ENCODE assay signal across 2 cellular contexts in the genomic region with DNA sequence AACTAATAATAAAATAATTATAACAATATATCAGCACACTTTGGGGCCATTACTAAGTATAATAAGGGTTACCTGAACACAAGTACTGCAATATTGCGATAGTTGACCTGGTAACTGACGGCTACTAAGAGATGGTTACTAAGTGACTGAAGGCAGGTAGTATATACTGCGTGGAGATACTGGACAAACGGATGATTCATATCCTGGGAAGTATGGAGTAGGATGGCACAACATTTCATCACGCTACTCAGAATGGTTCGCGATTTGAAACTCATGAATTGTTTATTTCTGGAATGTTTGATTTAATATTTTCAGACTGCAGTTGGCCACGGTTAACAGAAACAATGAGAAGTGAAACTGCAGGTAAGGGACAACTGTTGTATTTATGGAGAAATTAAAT.
A peak's percentile ranks its signal among the peaks of the same experiment; 100 is the strongest.
TF ChIP-seq lines count a peak whose summit lies in the region.

No MANE protein-coding gene starts in this region.

TF ChIP-seq in K562, 482 proteins besides CTCF, POLR2A, EP300 and RAD21:
- TF ChIP-seq ZFP91 (CRISPR knock-in tag; IDR thresholded peaks at IDR 0.05) (no peak), YY1 (IDR thresholded peaks at IDR 0.05; ENCODE audit: borderline replicate concordance in 1 of 3, control insufficient read depth in 1 of 3, extremely low read depth in 1 of 3, insufficient read depth in 3 of 3, insufficient read length in 1 of 3, insufficient replicate concordance in 2 of 3, low read depth in 1 of 3, low read length in 2 of 3) (no peak), STAT5B (CRISPR knock-in tag; IDR thresholded peaks at IDR 0.05) (no peak), ZBTB17 (CRISPR knock-in tag; IDR thresholded peaks at IDR 0.05) (no peak), KAT2B (IDR thresholded peaks at IDR 0.05; ENCODE audit: low read depth, low read length) (no peak), RNF219 (CRISPR knock-in tag; IDR thresholded peaks at IDR 0.05) (no peak), CEBPG (CRISPR knock-in tag; IDR thresholded peaks at IDR 0.05) (no peak), CEBPG (tag; conservative IDR thresholded peaks at IDR 0.05 in 1 of 2, IDR thresholded peaks at IDR 0.05 in 1 of 2) (peak in 1 of 2 experiments; percentile 74; a peak in 2 of 4 replicates), NCOA2 (IDR thresholded peaks at IDR 0.05; ENCODE audit: partially characterized antibody in 2 of 2) (no peak), RAD51 (IDR thresholded peaks at IDR 0.05; ENCODE audit: borderline replicate concordance, low read depth) (no peak), SRSF3 (IDR thresholded peaks at IDR 0.05; ENCODE audit: insufficient read depth, low read length) (no peak)
- TF ChIP-seq, protein P1, sequence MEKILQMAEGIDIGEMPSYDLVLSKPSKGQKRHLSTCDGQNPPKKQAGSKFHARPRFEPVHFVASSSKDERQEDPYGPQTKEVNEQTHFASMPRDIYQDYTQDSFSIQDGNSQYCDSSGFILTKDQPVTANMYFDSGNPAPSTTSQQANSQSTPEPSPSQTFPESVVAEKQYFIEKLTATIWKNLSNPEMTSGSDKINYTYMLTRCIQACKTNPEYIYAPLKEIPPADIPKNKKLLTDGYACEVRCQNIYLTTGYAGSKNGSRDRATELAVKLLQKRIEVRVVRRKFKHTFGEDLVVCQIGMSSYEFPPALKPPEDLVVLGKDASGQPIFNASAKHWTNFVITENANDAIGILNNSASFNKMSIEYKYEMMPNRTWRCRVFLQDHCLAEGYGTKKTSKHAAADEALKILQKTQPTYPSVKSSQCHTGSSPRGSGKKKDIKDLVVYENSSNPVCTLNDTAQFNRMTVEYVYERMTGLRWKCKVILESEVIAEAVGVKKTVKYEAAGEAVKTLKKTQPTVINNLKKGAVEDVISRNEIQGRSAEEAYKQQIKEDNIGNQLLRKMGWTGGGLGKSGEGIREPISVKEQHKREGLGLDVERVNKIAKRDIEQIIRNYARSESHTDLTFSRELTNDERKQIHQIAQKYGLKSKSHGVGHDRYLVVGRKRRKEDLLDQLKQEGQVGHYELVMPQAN (IDR thresholded peaks at IDR 0.05; ENCODE audit: borderline replicate concordance), result no peak
- TF ChIP-seq, protein P2, sequence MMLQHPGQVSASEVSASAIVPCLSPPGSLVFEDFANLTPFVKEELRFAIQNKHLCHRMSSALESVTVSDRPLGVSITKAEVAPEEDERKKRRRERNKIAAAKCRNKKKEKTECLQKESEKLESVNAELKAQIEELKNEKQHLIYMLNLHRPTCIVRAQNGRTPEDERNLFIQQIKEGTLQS (IDR thresholded peaks at IDR 0.05), result 0 out of 2 replicates have a peak, but pooled peaks have one; percentile 11
- TF ChIP-seq, protein P2 (CRISPR knock-in tag; conservative IDR thresholded peaks at IDR 0.05), result no peak

TF ChIP-seq in HEK293T, 16 proteins besides CTCF, POLR2A, EP300 and RAD21:
- TF ChIP-seq NFRKB (IDR thresholded peaks at IDR 0.05) (no peak), SUZ12 (IDR thresholded peaks at IDR 0.05) (no peak), FOXA1 (IDR thresholded peaks at IDR 0.05) (no peak), FOXM1 (IDR thresholded peaks at IDR 0.05; ENCODE audit: borderline replicate concordance) (no peak), SP1 (IDR thresholded peaks at IDR 0.05) (no peak), ZNF384 (IDR thresholded peaks at IDR 0.05) (no peak), L3MBTL2 (conservative IDR thresholded peaks at IDR 0.05) (no peak), CTBP1 (IDR thresholded peaks at IDR 0.05; ENCODE audit: borderline replicate concordance) (no peak), ELF4 (IDR thresholded peaks at IDR 0.05) (no peak), ARNT (IDR thresholded peaks at IDR 0.05) (no peak), HDGF (IDR thresholded peaks at IDR 0.05; ENCODE audit: borderline replicate concordance) (no peak), FOXK2 (IDR thresholded peaks at IDR 0.05) (no peak), LEF1 (IDR thresholded peaks at IDR 0.05; ENCODE audit: borderline replicate concordance) (no peak), BHLHE40 (IDR thresholded peaks at IDR 0.05; ENCODE audit: borderline replicate concordance) (no peak)
- TF ChIP-seq, protein P3, sequence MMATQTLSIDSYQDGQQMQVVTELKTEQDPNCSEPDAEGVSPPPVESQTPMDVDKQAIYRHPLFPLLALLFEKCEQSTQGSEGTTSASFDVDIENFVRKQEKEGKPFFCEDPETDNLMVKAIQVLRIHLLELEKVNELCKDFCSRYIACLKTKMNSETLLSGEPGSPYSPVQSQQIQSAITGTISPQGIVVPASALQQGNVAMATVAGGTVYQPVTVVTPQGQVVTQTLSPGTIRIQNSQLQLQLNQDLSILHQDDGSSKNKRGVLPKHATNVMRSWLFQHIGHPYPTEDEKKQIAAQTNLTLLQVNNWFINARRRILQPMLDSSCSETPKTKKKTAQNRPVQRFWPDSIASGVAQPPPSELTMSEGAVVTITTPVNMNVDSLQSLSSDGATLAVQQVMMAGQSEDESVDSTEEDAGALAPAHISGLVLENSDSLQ (IDR thresholded peaks at IDR 0.05), result no peak
